Comparison of ENCODE assay signal across 9 cellular contexts in genomic region chr2:215917953-215918620, GRCh38.
DNase-seq lines count a peak whose midpoint lies in the region; ATAC-seq and TF ChIP-seq lines count a peak whose summit lies in the region.
"Had no signal": no experiment of that assay in that cellular context is flagged by ENCODE, and none has a peak within 500 bp of the region (broad histone marks: within the 10 kb centered on the region; RNA-seq: fewer than 3 reads in every experiment).

No MANE protein-coding gene starts in this region.

- peak; percentile 35 for DNase-seq in HCEC 1CT
- peak; percentile 45 for DNase-seq in NCI-H146 treated with DMSO at 0.1 percent for 48 hours (lab: John Stamatoyannopoulos, UW; ENCODE audit: unreplicated experiment)
- DNase-seq in GOT3 (lab: John Stamatoyannopoulos, UW): no peak
- DNase-seq in psoas muscle: no peak
- DNase-seq in pons (ENCODE audit: low spot score): no peak
- DNase-seq in NCI-H510A treated with DMSO at 0.1 percent for 48 hours (lab: John Stamatoyannopoulos, UW): no peak

- no peak for TF ChIP-seq EP300 in gastroesophageal sphincter (IDR thresholded peaks at IDR 0.05)

- peaks cover 0 to 30% (median 9%) of the 10 kb centered on the region in 3 donors for H3K4me1 ChIP-seq in gastroesophageal sphincter
- H3K4me1 ChIP-seq in psoas muscle: no peaks in the 10 kb centered on the region

- H3K9me3 ChIP-seq in gastroesophageal sphincter (no peaks in the 10 kb centered on the region), psoas muscle (no peaks in the 10 kb centered on the region)
- H3K9me3 ChIP-seq: neutrophil had no signal

- H3K36me3 ChIP-seq in gastroesophageal sphincter (no peaks in the 10 kb centered on the region), psoas muscle (ENCODE audit: insufficient read depth in 1 of 2, low read depth in 1 of 2) (no peaks in the 10 kb centered on the region)
- H3K36me3 ChIP-seq: neutrophil had no signal

- H3K27me3 ChIP-seq in gastroesophageal sphincter (no peaks in the 10 kb centered on the region), psoas muscle (ENCODE audit: insufficient read depth in 3 of 3, low read length in 2 of 3) (no peaks in the 10 kb centered on the region)
- H3K27me3 ChIP-seq: neutrophil had no signal

- no peak overlapping the region for H3K4me3 ChIP-seq in gastroesophageal sphincter
- no peak overlapping the region for H3K4me3 ChIP-seq in psoas muscle

- 29 to 51% methylated on average over 3 of the region's 3 CpGs for WGBS in gastroesophageal sphincter (ENCODE audit: low coverage in 1 of 2), 2 donors
- WGBS in psoas muscle, 3 donors: 33 to 54% (median 50%) methylated on average over 3 of the region's 3 CpGs

- TF ChIP-seq POLR2A in gastroesophageal sphincter (IDR thresholded peaks at IDR 0.05): no peak

- intact Hi-C loops in psoas muscle (cut with DNase I): loop anchor here in 1 of 2 donors (10.0 kb wide), 1 partner anchor 463 kb away; no protein-coding TSS in a partner anchor

- peak; percentile 69 for ATAC-seq in GM18520 (IDR thresholded peaks at IDR 0.05; ENCODE audit: unreplicated experiment)
- no peak for ATAC-seq in gastroesophageal sphincter
- no peak for ATAC-seq in psoas muscle

- TF ChIP-seq CTCF in gastroesophageal sphincter (IDR thresholded peaks at IDR 0.05) (no peak), psoas muscle (IDR thresholded peaks at IDR 0.05) (no peak)

- H3K27ac ChIP-seq in gastroesophageal sphincter (peak overlapping the region; percentile 32 to 73 (median 58)), psoas muscle (no peak overlapping the region)
- H3K27ac ChIP-seq: neutrophil had no signal

Comparison
In these comparisons a context has a peak if more than half of its experiments do, and no peak if none do; other contexts are left out.
1. DNase-seq: peak in HCEC 1CT (single experiment) and NCI-H146 treated with DMSO at 0.1 percent for 48 hours (single experiment); none in GOT3 (single experiment), psoas muscle (0 of 2), pons (single experiment) and NCI-H510A treated with DMSO at 0.1 percent for 48 hours (single experiment).